Comparison of ENCODE assay signal across 17 cellular contexts in the genomic region with DNA sequence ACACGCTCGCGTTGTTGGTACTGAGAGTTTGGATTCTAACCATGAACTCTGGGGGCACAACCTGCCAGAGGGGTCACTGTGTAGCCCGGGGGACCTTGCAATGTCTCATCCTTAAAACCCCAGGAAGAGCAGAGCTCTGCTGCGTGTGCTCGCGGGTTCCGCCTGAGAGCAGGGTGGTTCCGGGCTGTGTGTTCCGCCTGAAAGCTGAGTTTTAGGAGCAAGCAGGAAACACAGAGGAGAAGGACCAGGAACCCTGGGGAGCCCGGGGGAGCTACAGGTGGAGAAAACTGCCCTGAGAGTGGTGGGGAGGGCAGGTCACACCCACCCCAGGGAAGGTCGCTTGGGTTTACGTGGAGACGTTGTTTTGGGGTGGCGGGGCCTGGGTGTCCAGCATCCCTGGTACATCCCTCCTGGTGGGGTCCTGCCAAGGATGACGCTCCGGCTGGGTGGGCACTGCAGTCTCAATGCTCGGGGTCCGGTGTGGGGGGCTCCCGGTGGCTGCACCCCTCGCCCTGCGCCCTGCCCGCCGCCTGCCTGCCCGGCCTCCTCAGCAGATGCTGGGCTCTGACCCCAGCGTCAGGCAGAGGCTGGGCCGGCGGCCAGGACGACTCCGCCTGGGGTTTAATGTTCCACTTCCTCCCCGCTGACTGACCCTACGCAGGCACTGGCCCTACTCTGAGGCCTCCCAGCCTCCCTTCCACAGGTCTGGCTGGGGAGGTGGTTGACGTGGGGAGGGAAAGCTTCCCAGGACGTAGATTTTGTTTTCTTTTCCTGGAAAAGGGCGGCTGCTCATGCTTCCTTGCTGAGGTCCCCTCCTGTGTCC. TPM values are rescaled to one million over a fixed set of nuclear protein-coding genes. Genes with fewer than 3 reads are reported as not detected.
DNase-seq lines count a peak whose midpoint lies in the region; ATAC-seq and TF ChIP-seq lines count a peak whose summit lies in the region.
"Had no signal": no experiment of that assay in that cellular context is flagged by ENCODE, and none has a peak within 500 bp of the region (broad histone marks: within the 10 kb centered on the region; RNA-seq: fewer than 3 reads in every experiment).

No MANE protein-coding gene starts in this region.

- intact Hi-C loops in Calu3 (cut with micrococcal nuclease; ENCODE audit: unreplicated experiment), result no loop called here

- no peak overlapping the region for H2BK12ac ChIP-seq in trophoblast cell (ENCODE audit: low read length)

- peaks cover 48% of the 10 kb centered on the region for H3K36me3 Mint-ChIP-seq in Calu3 (ENCODE audit: insufficient read depth, unreplicated experiment)
- H3K36me3 Mint-ChIP-seq: brain, memory B cell had no signal

- TSS peak; percentile 29 for BruUV-seq in Calu3 (replicated peaks; lab: Mats Ljungman, UMichigan)

- H2BK5ac ChIP-seq in trophoblast cell (ENCODE audit: low read depth, low read length, poor library complexity), result no peak overlapping the region

- no CpG with 5 or more reads among the region's 35 CpGs for WGBS in trophoblast cell (ENCODE audit: extremely low coverage, insufficient coverage, insufficient read length)

- peaks cover 15% of the 10 kb centered on the region for H3K9me3 ChIP-seq in trophoblast cell (ENCODE audit: insufficient read depth, low read depth, low read length)

- no peaks in the 10 kb centered on the region for H3K27me3 Mint-ChIP-seq in Calu3 (ENCODE audit: unreplicated experiment)
- H3K27me3 Mint-ChIP-seq: activated T-helper 17 cell treated with anti-CD3 and anti-CD28 coated beads, Interleukin-2, amount 50 U/mL, for 72 hours; memory B cell had no signal

- H3K4me1 ChIP-seq in trophoblast cell (ENCODE audit: control insufficient read depth in 1 of 2, insufficient read depth in 2 of 2, low read length in 2 of 2), result peaks cover 9 to 10% of the 10 kb centered on the region in 2 experiments

- H3K4me3 ChIP-seq in astrocyte of the spinal cord (ENCODE audit: low read depth, low read length) (no peak overlapping the region), trophoblast cell (ENCODE audit: low read depth, low read length) (no peak overlapping the region)
- H3K4me3 ChIP-seq: hepatocyte had no signal

- peak overlapping the region; percentile 14 for H3K4me2 ChIP-seq in trophoblast cell (ENCODE audit: low read length)
- H3K4me2 ChIP-seq: hepatocyte had no signal

- H3K27ac ChIP-seq in trophoblast cell (ENCODE audit: low read depth, low read length), result no peak overlapping the region
- H3K27ac ChIP-seq: hepatocyte had no signal

- no peak overlapping the region for H3K9ac ChIP-seq in trophoblast cell (ENCODE audit: low read length)

- peaks cover 2% of the 10 kb centered on the region for H3K79me1 ChIP-seq in trophoblast cell (ENCODE audit: low read length)

- H4K12ac ChIP-seq in trophoblast cell (ENCODE audit: low read depth, low read length), result no peak overlapping the region

- H3K4ac ChIP-seq in trophoblast cell (ENCODE audit: low read depth, low read length), result no peak overlapping the region

- H4K8ac ChIP-seq in trophoblast cell (ENCODE audit: low read depth, low read length), result no peak overlapping the region

- peak overlapping the region; percentile 60 for H3K4me3 Mint-ChIP-seq in Calu3 (ENCODE audit: low read depth, unreplicated experiment)
- H3K4me3 Mint-ChIP-seq: activated T-helper 17 cell treated with anti-CD3 and anti-CD28 coated beads, Interleukin-2, amount 50 U/mL, for 72 hours; brain; memory B cell; T-helper 1 cell treated with Interleukin-12 subunit alpha and Interleukin-12 subunit beta and Interleukin-4 antibody, amounts not matched to agents 30 μg/mL and 1 μg/mL, for 36 hours had no signal

- H2BK120ac ChIP-seq in trophoblast cell (ENCODE audit: insufficient read depth, low read length, poor library complexity), result no peak overlapping the region

- H3K9me3 Mint-ChIP-seq in Calu3 (ENCODE audit: low read depth, unreplicated experiment), result no peaks in the 10 kb centered on the region
- H3K9me3 Mint-ChIP-seq: activated T-helper 17 cell treated with anti-CD3 and anti-CD28 coated beads, Interleukin-2, amount 50 U/mL, for 72 hours; memory B cell; T-helper 1 cell treated with Interleukin-12 subunit alpha and Interleukin-12 subunit beta and Interleukin-4 antibody, amounts not matched to agents 30 μg/mL and 1 μg/mL, for 36 hours had no signal

- H4K91ac ChIP-seq in trophoblast cell (ENCODE audit: low read depth, low read length), result no peak overlapping the region

- H3K18ac ChIP-seq in trophoblast cell (ENCODE audit: low read length), result no peak overlapping the region

- no peaks in the 10 kb centered on the region for H3K36me3 ChIP-seq in trophoblast cell (ENCODE audit: control insufficient read depth in 1 of 2, insufficient read depth in 2 of 2, low read length in 2 of 2)

- H3K14ac ChIP-seq in trophoblast cell (ENCODE audit: low read length), result peak overlapping the region; percentile 30

- peak overlapping the region; percentile 87 for H3K27ac Mint-ChIP-seq in Calu3 (ENCODE audit: unreplicated experiment)
- H3K27ac Mint-ChIP-seq: activated T-helper 17 cell treated with anti-CD3 and anti-CD28 coated beads, Interleukin-2, amount 50 U/mL, for 72 hours; brain; memory B cell; T-helper 1 cell treated with Interleukin-12 subunit alpha and Interleukin-12 subunit beta and Interleukin-4 antibody, amounts not matched to agents 30 μg/mL and 1 μg/mL, for 36 hours had no signal

- ATAC-seq in HG02981 (IDR thresholded peaks at IDR 0.05; ENCODE audit: unreplicated experiment), result no peak
- ATAC-seq in GM19023 (IDR thresholded peaks at IDR 0.05; ENCODE audit: unreplicated experiment), result no peak
- ATAC-seq: activated T-helper 17 cell treated with anti-CD3 and anti-CD28 coated beads, Interleukin-2, amount 50 U/mL, for 72 hours; HCT116 had no signal

- H2AFZ ChIP-seq in trophoblast cell (ENCODE audit: insufficient read depth, low read length, poor library complexity), result no peak overlapping the region
- H2AFZ ChIP-seq: hepatocyte had no signal

- peaks cover 14% of the 10 kb centered on the region for H3K4me1 Mint-ChIP-seq in Calu3 (ENCODE audit: low read depth, unreplicated experiment)
- H3K4me1 Mint-ChIP-seq: activated T-helper 17 cell treated with anti-CD3 and anti-CD28 coated beads, Interleukin-2, amount 50 U/mL, for 72 hours had no signal

- H3K23ac ChIP-seq in trophoblast cell (ENCODE audit: low read length), result no peak overlapping the region

- CTCF ChIA-PET in Calu3 (lab: Charles Lee), result interaction anchor here (0.7 kb wide), 1 partner anchor 14 kb away, joined by 3 read pairs; no protein-coding TSS in a partner anchor

- no peak overlapping the region for H2AK5ac ChIP-seq in trophoblast cell (ENCODE audit: low read length)

- peaks cover 1% of the 10 kb centered on the region for H3K79me2 ChIP-seq in trophoblast cell (ENCODE audit: control insufficient read depth, insufficient read depth, low read length, poor library complexity)

- peaks cover 14% of the 10 kb centered on the region for H3K27me3 ChIP-seq in trophoblast cell (ENCODE audit: insufficient read depth, low read length)
- H3K27me3 ChIP-seq: hepatocyte had no signal

- in situ Hi-C loops in astrocyte of the spinal cord (cut with HindIII; ENCODE audit: low sequenced_read_pairs), result no loop called here

- DNase-seq in Calu3, result peak; percentile 76
- DNase-seq in astrocyte of the spinal cord (ENCODE audit: low read depth, low spot score), result peak; percentile 44
- peak; percentile 66 for DNase-seq in iris pigment epithelial cell (ENCODE audit: low read depth)
- DNase-seq in trophoblast cell, result no peak
- DNase-seq in EL, result no peak
- no peak for DNase-seq in activated T-cell treated with anti-CD3 and anti-CD28 coated beads, Interleukin-2, amount 50 U/mL, for 1 hour
- DNase-seq: stimulated activated CD4-positive, alpha-beta T cell treated with anti-CD3 and anti-CD28 coated beads, Interleukin-4, amount 100 ng/mL, for 4 hours; stimulated activated naive CD4-positive, alpha-beta T cell had no signal

- TF ChIP-seq CTCF in Calu3 (IDR thresholded peaks at IDR 0.05; ENCODE audit: unreplicated experiment) (no peak), astrocyte of the spinal cord (IDR thresholded peaks at IDR 0.05; ENCODE audit: low read depth, low read length) (no peak)

RNA-seq across cellular contexts. Expression of a gene that starts 17.2 kb away (rescaled TPM):
- total RNA-seq in Calu3 (2022), result 32.4 and 34.7 TPM in 2 replicates
- polyA plus RNA-seq in trophoblast cell (2013), result 12.1 and 12.5 TPM in 2 replicates

RNA-seq across cellular contexts. Expression of a gene that starts 40.5 kb away (rescaled TPM):
- total RNA-seq in Calu3 (2022), result 2.4 and 3.5 TPM in 2 replicates
- polyA plus RNA-seq in trophoblast cell (2013), result not detected in 2 replicates
- total RNA-seq: hepatocyte had no signal
- polyA plus RNA-seq: BJ had no signal

RNA-seq across cellular contexts. Expression of a gene that starts 59.0 kb away (rescaled TPM):
- total RNA-seq in Calu3 (2022), result 5.0 and 5.6 TPM in 2 replicates
- 3.2 and 3.4 TPM in 2 replicates for polyA plus RNA-seq in trophoblast cell (2013)
- total RNA-seq: activated T-helper 17 cell treated with anti-CD3 and anti-CD28 coated beads, Interleukin-2, amount 50 U/mL, for 72 hours had no signal
- polyA plus RNA-seq: BJ had no signal

Comparison
In these comparisons a context has a peak if more than half of its experiments do, and no peak if none do; other contexts are left out.
1. DNase-seq: peak in Calu3 (single experiment), astrocyte of the spinal cord (single experiment) and iris pigment epithelial cell (single experiment); none in trophoblast cell (0 of 2), EL (single experiment) and activated T-cell treated with anti-CD3 and anti-CD28 coated beads, Interleukin-2, amount 50 U/mL, for 1 hour (single experiment).